In the genomic region with DNA sequence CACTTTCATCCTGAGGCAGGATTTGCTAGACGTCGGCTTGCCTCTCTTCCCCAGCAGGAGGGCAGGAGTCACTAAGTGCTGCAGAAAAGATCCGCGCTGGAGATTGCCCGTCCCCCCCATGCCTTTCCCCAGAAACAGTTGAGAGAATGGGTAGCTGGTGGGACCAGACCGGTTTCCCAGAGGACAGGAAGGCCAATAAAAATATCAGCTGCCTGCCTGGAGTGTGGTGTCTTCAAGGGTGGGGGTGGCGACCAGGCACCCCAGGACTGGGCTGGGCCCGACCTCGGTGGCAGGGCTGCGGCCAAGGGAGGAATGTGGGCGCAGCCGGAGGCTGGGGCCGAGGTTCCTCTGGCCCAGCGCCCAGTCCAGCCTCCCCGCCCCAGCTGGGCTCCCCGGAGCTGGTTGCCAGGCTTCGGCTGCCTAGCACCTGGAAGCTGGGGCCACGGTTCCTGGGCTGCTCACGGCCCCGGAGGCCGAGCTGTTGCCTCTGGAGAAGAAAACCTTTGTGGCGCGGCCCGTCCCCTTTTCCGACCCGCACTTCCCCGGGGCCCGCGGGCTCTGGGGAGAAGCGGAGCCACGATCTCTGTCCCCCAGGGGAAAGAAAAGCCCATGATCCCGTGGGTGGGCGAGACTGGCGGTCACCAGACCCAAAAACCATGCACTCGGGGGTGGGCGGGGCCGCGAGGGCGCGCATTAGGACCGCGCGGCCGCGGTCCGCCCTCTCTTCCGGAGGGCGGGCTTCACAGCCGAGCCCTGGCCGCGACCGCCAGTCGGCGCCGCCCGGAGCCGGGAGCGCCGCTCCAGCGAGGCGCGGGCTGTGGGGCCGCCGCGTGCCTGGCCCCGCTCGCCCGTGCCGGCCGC, we compare ENCODE assay signal across 8 cellular contexts. TPM values are rescaled to one million over a fixed set of nuclear protein-coding genes. Genes with fewer than 3 reads are reported as not detected.
DNase-seq lines count a peak whose midpoint lies in the region; ATAC-seq, FAIRE-seq and TF ChIP-seq lines count a peak whose summit lies in the region.

TRAF4 (plus strand) TSS at position 769 of the 861 bp plus-strand sequence. CDS start 102 bp downstream, outside the sequence.

- no peaks in the 10 kb centered on the region for H3K27me3 ChIP-seq in rectal smooth muscle tissue (ENCODE audit: control insufficient read depth, insufficient read depth, low read length)

- no peaks in the 10 kb centered on the region for H3K9me3 Mint-ChIP-seq in T-helper 2 cell treated with Interferon-gamma antibody and Interleukin-4, amounts not matched to agents 5 μg/mL and 100 μg/mL, for 36 hours

- peaks cover 19% of the 10 kb centered on the region for H3K4me1 Mint-ChIP-seq in T-helper 2 cell treated with Interferon-gamma antibody and Interleukin-4, amounts not matched to agents 5 μg/mL and 100 μg/mL, for 36 hours (ENCODE audit: low read depth)

- peaks cover 15% of the 10 kb centered on the region for H3K36me3 Mint-ChIP-seq in T-helper 2 cell treated with Interferon-gamma antibody and Interleukin-4, amounts not matched to agents 5 μg/mL and 100 μg/mL, for 36 hours (ENCODE audit: low read depth)

- no peak for TF ChIP-seq CTCF in astrocyte of the cerebellum (IDR thresholded peaks at IDR 0.05; ENCODE audit: low read depth, low read length, missing control alignments)

- peak; percentile 96 for TF ChIP-seq POLR2A in GM12892 (IDR thresholded peaks at IDR 0.05; ENCODE audit: low read depth, low read length)

- H3K4me3 ChIP-seq in astrocyte of the cerebellum (ENCODE audit: low read depth, low read length) (peak within 1 kb of the TSS; percentile 65), rectal smooth muscle tissue (ENCODE audit: low read length) (peak within 1 kb of the TSS; percentile 84)

- H3K27ac Mint-ChIP-seq in T-helper 2 cell treated with Interferon-gamma antibody and Interleukin-4, amounts not matched to agents 5 μg/mL and 100 μg/mL, for 36 hours = peak within 1 kb of the TSS; percentile 91

- in situ Hi-C loops in astrocyte of the cerebellum (cut with HindIII; ENCODE audit: low sequenced_read_pairs) = no loop called here

- H3K27me3 Mint-ChIP-seq in T-helper 2 cell treated with Interferon-gamma antibody and Interleukin-4, amounts not matched to agents 5 μg/mL and 100 μg/mL, for 36 hours (ENCODE audit: low read depth) = no peaks in the 10 kb centered on the region

- H3K9ac ChIP-seq in rectal smooth muscle tissue (ENCODE audit: low read length) = peak within 1 kb of the TSS; percentile 54

- DNase-seq in GM12892 (ENCODE audit: insufficient read length) (peak; percentile 74), NCI-H146 (lab: John Stamatoyannopoulos, UW) (peak; percentile 80), astrocyte of the cerebellum (ENCODE audit: low read depth) (peak; percentile 70), hepatic stellate cell (ENCODE audit: low spot score) (peak; percentile 92)
- peak; percentile 80 for DNase-seq in T-helper 2 cell treated with Interferon-gamma antibody and Interleukin-4, amounts not matched to agents 5 μg/mL and 100 μg/mL, for 36 hours (ENCODE audit: low spot score)

- no peak for FAIRE-seq in GM12892 (lab: Jason Lieb, UNC)

- peaks cover 13% of the 10 kb centered on the region for H3K4me1 ChIP-seq in rectal smooth muscle tissue (ENCODE audit: control insufficient read depth, insufficient read depth, low read length)

- peaks cover 12% of the 10 kb centered on the region for H3K36me3 ChIP-seq in rectal smooth muscle tissue (ENCODE audit: control insufficient read depth, insufficient read depth, low read length)

- peak within 1 kb of the TSS; percentile 89 for H3K4me3 Mint-ChIP-seq in T-helper 2 cell treated with Interferon-gamma antibody and Interleukin-4, amounts not matched to agents 5 μg/mL and 100 μg/mL, for 36 hours

- H3K27ac ChIP-seq in rectal smooth muscle tissue (ENCODE audit: low read depth, low read length) = peak within 1 kb of the TSS; percentile 69

- ATAC-seq in HG02840 (IDR thresholded peaks at IDR 0.05; ENCODE audit: low FRiP score, unreplicated experiment) (peak; percentile 52), GM18873 (IDR thresholded peaks at IDR 0.05; ENCODE audit: low FRiP score, unreplicated experiment) (no peak)

RNA-seq across cellular contexts. Expression of gene TRAF4, which starts in this region (rescaled TPM):
- polyA plus RNA-seq in GM12892 (2012; ENCODE audit: missing spikeins) = 82.9 TPM
